ENCODE assay signal across 18 cellular contexts in genomic region chr5:149865746-149866145, GRCh38.
"Had no signal": no experiment of that assay in that cellular context is flagged by ENCODE, and none has a peak within 500 bp of the region (broad histone marks: within the 10 kb centered on the region; RNA-seq: fewer than 3 reads in every experiment).

No MANE protein-coding gene starts in this region.

- H3K4me1 ChIP-seq: adrenal gland, colonic mucosa, foreskin keratinocyte, left ventricle myocardium inferior, sigmoid colon had no signal

- H3K9me3 ChIP-seq: adrenal gland, colonic mucosa, left ventricle myocardium inferior, sigmoid colon, spleen had no signal

- H2AFZ ChIP-seq: hepatocyte had no signal

- DNase-seq: activated CD4-positive, alpha-beta T cell treated with anti-CD3 and anti-CD28 coated beads for 1 hour; activated CD4-positive, alpha-beta T cell treated with anti-CD3 and anti-CD28 coated beads, Interleukin-2, amount 50 U/mL, for 1 hour; activated CD8-positive, alpha-beta T cell treated with anti-CD3 and anti-CD28 coated beads, Interleukin-2, amount 10 ng/mL, durations not matched to agents 7 days and 5 days; activated gamma-delta T cell treated with Interleukin-2 at 50 U/mL for 16 hours; colonic mucosa; immature natural killer cell; left ventricle myocardium inferior; naive thymus-derived CD8-positive, alpha-beta T cell; sigmoid colon; spleen; stimulated activated CD4-positive, alpha-beta T cell treated with anti-CD3 and anti-CD28 coated beads, Interleukin-4, amount 100 ng/mL, for 24 hours; stimulated activated naive CD4-positive, alpha-beta T cell treated with Interleukin-2 at 50 U/mL for 16 hours; T-cell had no signal

- H3K27me3 ChIP-seq: adrenal gland, colonic mucosa, foreskin keratinocyte, hepatocyte, sigmoid colon, spleen had no signal

- H3K36me3 ChIP-seq: adrenal gland, colonic mucosa, left ventricle myocardium inferior, sigmoid colon, spleen had no signal

- ATAC-seq: activated CD8-positive, alpha-beta T cell treated with anti-CD3 and anti-CD28 coated beads, Interleukin-2, amount 10 ng/mL, durations not matched to agents 7 days and 5 days; activated naive CD4-positive, alpha-beta T cell treated with anti-CD3 and anti-CD28 coated beads, Interleukin-2, amount 50 U/mL, for 72 hours; foreskin keratinocyte; naive thymus-derived CD8-positive, alpha-beta T cell; T-cell had no signal

- H3K4me3 ChIP-seq: adrenal gland, colonic mucosa, hepatocyte, left ventricle myocardium inferior, sigmoid colon, spleen had no signal

- H3K27ac ChIP-seq: adrenal gland, colonic mucosa, epithelial cell of prostate, foreskin keratinocyte, hepatocyte, left ventricle myocardium inferior, sigmoid colon, spleen had no signal

- H3K79me2 ChIP-seq: hepatocyte had no signal
